In genomic region chr15:67832031-67832551, GRCh38 we compare ENCODE assay signal across 10 cellular contexts. TPM values are rescaled to one million over a fixed set of nuclear protein-coding genes. Genes with fewer than 3 reads are reported as not detected.
DNase-seq lines count a peak whose midpoint lies in the region; ATAC-seq and TF ChIP-seq lines count a peak whose summit lies in the region.
"Had no signal": no experiment of that assay in that cellular context is flagged by ENCODE, and none has a peak within 500 bp of the region (broad histone marks: within the 10 kb centered on the region; RNA-seq: fewer than 3 reads in every experiment).

No MANE protein-coding gene starts in this region.

- H3K27ac ChIP-seq in HUES6 (ENCODE audit: low read depth, low read length) (no peak overlapping the region), VCaP (peak overlapping the region; percentile 19; the same call in 1 of the 2 replicates), body of pancreas (no peak overlapping the region)
- H3K27ac ChIP-seq: heart left ventricle had no signal

- no peak for TF ChIP-seq POLR2A in body of pancreas (IDR thresholded peaks at IDR 0.05)

- intact Hi-C loops in mucosa of descending colon (cut with DNase I, micrococcal nuclease) (no loop called here), body of pancreas (cut with DNase I) (loop anchor here (5.0 to 10.0 kb wide), 2 partner anchors 370 to 877 kb away; no protein-coding TSS in a partner anchor)

- DNase-seq in ELF-1 (ENCODE audit: low read depth, low spot score) (peak; percentile 60), mucosa of descending colon (peak in 1 of 3 donors; percentile 38), NK-92 (lab: John Stamatoyannopoulos, UW; ENCODE audit: unreplicated experiment) (no peak), body of pancreas (no peak), AG08396 (ENCODE audit: low spot score) (no peak)
- no peak for DNase-seq in activated CD4-positive, CD25-positive, alpha-beta regulatory T cell (lab: John Stamatoyannopoulos, UW)
- DNase-seq: heart left ventricle had no signal

- peak; percentile 79 for TF ChIP-seq CTCF in VCaP (conservative IDR thresholded peaks at IDR 0.05)
- peak; percentile 8 for TF ChIP-seq CTCF in mucosa of descending colon (IDR thresholded peaks at IDR 0.05)
- TF ChIP-seq CTCF in body of pancreas (IDR thresholded peaks at IDR 0.05), result peak in 2 of 7 experiments; percentile 13 to 16

- H3K36me3 ChIP-seq in HUES6 (ENCODE audit: control insufficient read depth, insufficient read depth, low read length) (no peaks in the 10 kb centered on the region), mucosa of descending colon (ENCODE audit: low read depth) (no peaks in the 10 kb centered on the region), body of pancreas (replicated peaks in 1 of 2; ENCODE audit: insufficient read depth in 1 of 2, low read depth in 2 of 2) (no peaks in the 10 kb centered on the region)
- H3K36me3 ChIP-seq: heart left ventricle had no signal

- WGBS in body of pancreas, 2 donors, result 44 to 46% methylated on average over 9 of the region's 9 CpGs

- ATAC-seq in mucosa of descending colon (no peak), body of pancreas (no peak)
- ATAC-seq: activated T-cell treated with anti-CD3 and anti-CD28 coated beads, Interleukin-2, amount 50 U/mL, for 72 hours; heart left ventricle had no signal

- H3K27me3 ChIP-seq in HUES6 (ENCODE audit: control insufficient read depth, insufficient read depth, low read length) (peaks cover 100% of the 10 kb centered on the region), body of pancreas (peaks cover 0 to 69% of the 10 kb centered on the region in 2 donors)

- H3K4me1 ChIP-seq in HUES6 (ENCODE audit: control insufficient read depth, insufficient read depth, low read length) (peaks cover 44% of the 10 kb centered on the region), mucosa of descending colon (ENCODE audit: low read depth) (peaks cover 66% of the 10 kb centered on the region), body of pancreas (peaks cover 60% of the 10 kb centered on the region)

- H3K9me3 ChIP-seq in HUES6 (ENCODE audit: control insufficient read depth, insufficient read depth, low read depth, low read length), result no peaks in the 10 kb centered on the region
- no peaks in the 10 kb centered on the region for H3K9me3 ChIP-seq in mucosa of descending colon
- H3K9me3 ChIP-seq in body of pancreas, result no peaks in the 10 kb centered on the region
- H3K9me3 ChIP-seq: heart left ventricle had no signal

- no peak overlapping the region for H3K9ac ChIP-seq in HUES6 (ENCODE audit: low read length)

- H3K4me3 ChIP-seq in HUES6 (ENCODE audit: low read depth, low read length) (peak overlapping the region; percentile 59), mucosa of descending colon (no peak overlapping the region), body of pancreas (no peak overlapping the region)

RNA-seq across cellular contexts. Expression of gene SKOR1, which starts 6.8 kb away (rescaled TPM):
- under 1 TPM; 0.34 to 0.63 (median 0.58) TPM for total RNA-seq in mucosa of descending colon
- under 1 TPM; under 0.01 to 0.78 TPM for total RNA-seq in body of pancreas

RNA-seq across cellular contexts. Expression of gene RNU6-1, which starts 7.8 kb away (rescaled TPM):
- total RNA-seq in mucosa of descending colon, result not detected
- not detected for total RNA-seq in body of pancreas
- total RNA-seq: activated T-cell treated with anti-CD3 and anti-CD28 coated beads, Interleukin-2, amount 50 U/mL, for 72 hours; heart left ventricle had no signal
